In the genomic region with DNA sequence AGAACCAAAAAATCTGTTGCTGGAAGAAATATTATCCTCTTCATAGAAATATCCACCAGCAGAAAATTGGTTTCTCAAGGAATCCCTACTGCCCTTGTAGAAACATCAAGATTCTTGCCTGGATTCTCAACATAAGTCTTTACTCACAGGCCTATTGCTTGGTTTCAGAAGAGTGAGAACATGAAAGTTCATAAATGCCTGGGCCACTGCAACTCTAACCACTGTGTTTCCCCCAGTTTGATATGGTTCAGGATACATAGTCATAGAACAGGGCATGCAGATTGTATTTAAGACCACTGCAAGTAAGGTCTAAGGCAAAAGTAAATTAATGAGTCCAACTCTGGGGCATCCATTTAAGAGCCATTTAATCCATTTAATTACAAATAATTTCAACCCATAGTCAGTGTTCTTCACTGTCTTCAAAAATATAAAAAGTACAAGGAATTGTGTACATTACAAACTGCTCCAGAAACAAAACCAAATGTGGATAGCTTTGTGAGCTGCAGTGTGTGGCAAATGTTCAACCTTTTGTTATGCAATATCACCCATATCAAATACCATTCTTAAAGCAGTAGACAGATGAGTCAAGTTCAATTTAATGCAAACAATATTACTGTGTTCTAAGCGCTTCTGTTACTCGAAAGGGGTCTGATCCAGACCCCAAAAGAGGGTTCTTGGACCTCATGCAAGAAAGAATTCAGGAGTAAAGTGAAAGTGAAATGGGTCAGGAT, we compare ENCODE assay signal across 32 cellular contexts.
"Had no signal": no experiment of that assay in that cellular context is flagged by ENCODE, and none has a peak within 500 bp of the region (broad histone marks: within the 10 kb centered on the region; RNA-seq: fewer than 3 reads in every experiment).

No MANE protein-coding gene starts in this region.

- H3K36me3 ChIP-seq: heart right ventricle, left lung, lower lobe of right lung, neutrophil, ovary, thyroid gland, upper lobe of left lung, vagina had no signal

- DNase-seq: activated CD4-positive, alpha-beta memory T cell treated with anti-CD3 and anti-CD28 coated beads for 36 hours; activated CD4-positive, alpha-beta T cell treated with anti-CD3 and anti-CD28 coated beads, Interleukin-2, amount 10 ng/mL, durations not matched to agents 24 days and 14 days; activated CD4-positive, CD25-positive, alpha-beta regulatory T cell treated with anti-CD3 and anti-CD28 coated beads, Interleukin-2, amount 50 U/mL, for 72 hours; activated CD8-positive, alpha-beta memory T cell treated with anti-CD3 and anti-CD28 coated beads, Interleukin-2, amount 50 U/mL, for 4 hours; activated effector memory CD4-positive, alpha-beta T cell treated with anti-CD3 and anti-CD28 coated beads, Interleukin-2, amount 50 U/mL, for 16 hours; activated naive CD4-positive, alpha-beta T cell treated with anti-CD3 and anti-CD28 coated beads, Interleukin-2, amount 10 ng/mL, durations not matched to agents 7 days and 5 days; activated naive CD8-positive, alpha-beta T cell treated with anti-CD3 and anti-CD28 coated beads, Interleukin-2, amount 10 ng/mL, durations not matched to agents 7 days and 5 days; activated T-cell treated with anti-CD3 and anti-CD28 coated beads, Interleukin-2, amount 50 U/mL, for 1 hour; amniotic stem cell; central memory CD4-positive, alpha-beta T cell; dermis blood vessel endothelial cell; effector CD8-positive, alpha-beta T cell; erythroblast; foreskin keratinocyte; heart right ventricle; kidney glomerular epithelial cell; left lung; lower lobe of right lung; mesenchymal stem cell; ovary; stimulated activated CD4-positive, alpha-beta T cell treated with anti-CD3 and anti-CD28 coated beads, Interleukin-4, amount 100 ng/mL, for 24 hours; substantia nigra; T-helper 2 cell; thyroid gland; upper lobe of left lung had no signal

- H3K4me1 ChIP-seq: foreskin keratinocyte, heart right ventricle, lower lobe of right lung, thyroid gland, upper lobe of left lung, vagina had no signal

- FAIRE-seq: astrocyte had no signal

- H3K4me3 ChIP-seq: heart right ventricle, left lung, lower lobe of right lung, ovary, skin epidermis, thyroid gland, upper lobe of left lung, vagina had no signal

- H3K9me3 ChIP-seq: lower lobe of right lung, neutrophil, ovary, thyroid gland, upper lobe of left lung, vagina had no signal

- H3K27me3 ChIP-seq: foreskin keratinocyte, left lung, neutrophil, ovary, thyroid gland, upper lobe of left lung, vagina had no signal

- H3K27ac ChIP-seq: foreskin keratinocyte, heart right ventricle, left lung, lower lobe of right lung, neutrophil, ovary, skin epidermis, thyroid gland, upper lobe of left lung, vagina had no signal

- ATAC-seq: foreskin keratinocyte; heart right ventricle; left lung; lower lobe of right lung; natural killer cell treated with Interleukin-12 subunit alpha and Interleukin-12 subunit beta and Interleukin-15 and Interleukin-18, amount 100 ng/mL, for 72 hours; sciatic nerve; stimulated activated effector memory CD8-positive, alpha-beta T cell treated with anti-CD3 and anti-CD28 coated beads, Interleukin-12 subunit alpha, Interleukin-12 subunit beta, amount 100 ng/mL, for 72 hours had no signal
